Comparison of ENCODE assay signal across 13 cellular contexts in genomic region chr9:36923025-36923625, GRCh38.
A peak's percentile ranks its signal among the peaks of the same experiment; 100 is the strongest.
DNase-seq lines count a peak whose midpoint lies in the region; ATAC-seq, FAIRE-seq and TF ChIP-seq lines count a peak whose summit lies in the region.
"Had no signal": no experiment of that assay in that cellular context is flagged by ENCODE, and none has a peak within 500 bp of the region (broad histone marks: within the 10 kb centered on the region; RNA-seq: fewer than 3 reads in every experiment).

No MANE protein-coding gene starts in this region.

- peak overlapping the region; percentile 61 for H3K4me2 ChIP-seq in A549
- peak overlapping the region in 7 of 11 experiments; percentile 4 to 71 (median 53); a peak in 10 of 22 replicates for H3K4me2 ChIP-seq in BLaER1 treated with 17β-estradiol and CSF1 and Interleukin-3, amounts not matched to agents 10 nM and 100 nM

- 72% methylated on average over 7 of the region's 7 CpGs for WGBS in A549 (ENCODE audit: missing lambda C conversion rate)
- 58 to 67% methylated on average over 7 of the region's 7 CpGs for WGBS in pancreas, 2 donors

- no peaks in the 10 kb centered on the region for H3K9me3 Mint-ChIP-seq in activated B cell treated with CpG ODN at 0.5 μM for 24 hours
- H3K9me3 Mint-ChIP-seq: H9 had no signal

- CTCF ChIA-PET in A549 (lab: Yijun Ruan, JAX) = interaction anchor here (0.8 to 2.6 kb wide), 8 partner anchors 11 to 73 kb away, joined by 3 to 12 read pairs (median 5); no protein-coding TSS in a partner anchor
- CTCF ChIA-PET in activated B cell treated with CpG ODN at 0.5 μM for 24 hours (lab: Charles Lee) = no interaction called here

- TF ChIP-seq CTCF in A549 (IDR thresholded peaks at IDR 0.05) (no peak), activated B cell treated with CpG ODN at 0.5 μM for 24 hours (IDR thresholded peaks at IDR 0.05) (no peak), pancreas (IDR thresholded peaks at IDR 0.05) (no peak)

- no peak overlapping the region for H3K4me3 ChIP-seq in A549
- H3K4me3 ChIP-seq in BLaER1 treated with 17β-estradiol and CSF1 and Interleukin-3, amounts not matched to agents 10 nM and 100 nM = no peak overlapping the region
- no peak overlapping the region for H3K4me3 ChIP-seq in pancreas

- no peaks in the 10 kb centered on the region for H3K9me3 ChIP-seq in A549
- H3K9me3 ChIP-seq in BLaER1 treated with 17β-estradiol and CSF1 and Interleukin-3, amounts not matched to agents 10 nM and 100 nM (replicated peaks in 1 of 11) = peaks cover 6 to 18% (median 11%) of the 10 kb centered on the region in 11 experiments; a peak in 15 of 22 replicates
- no peaks in the 10 kb centered on the region for H3K9me3 ChIP-seq in pancreas

- FAIRE-seq in A549 (lab: Jason Lieb, UNC) (no peak), pancreas (lab: Jason Lieb, UNC) (no peak)

- H3K27ac ChIP-seq in A549 (peak overlapping the region; percentile 21 to 66; a peak in 5 of 6 replicates), pancreas (no peak overlapping the region)
- 0 out of 22 replicates have a peak overlapping the region, but pooled peaks of 1 of the 11 experiments have one; percentile 2 for H3K27ac ChIP-seq in BLaER1 treated with 17β-estradiol and CSF1 and Interleukin-3, amounts not matched to agents 10 nM and 100 nM
- H3K27ac ChIP-seq: C4-2B had no signal

- peaks cover 0 to 96% (median 61%) of the 10 kb centered on the region in 11 experiments; a peak in 16 of 22 replicates for H3K36me3 ChIP-seq in BLaER1 treated with 17β-estradiol and CSF1 and Interleukin-3, amounts not matched to agents 10 nM and 100 nM
- H3K36me3 ChIP-seq in pancreas = no peaks in the 10 kb centered on the region

- peaks cover 0 to 92% (median 58%) of the 10 kb centered on the region in 11 experiments; a peak in 15 of 22 replicates for H4K20me1 ChIP-seq in BLaER1 treated with 17β-estradiol and CSF1 and Interleukin-3, amounts not matched to agents 10 nM and 100 nM

- H3K36me3 Mint-ChIP-seq in activated B cell treated with CpG ODN at 0.5 μM for 24 hours (ENCODE audit: low read depth) = peaks cover 87% of the 10 kb centered on the region

- no peak for TF ChIP-seq POLR2A in A549 (IDR thresholded peaks at IDR 0.05; ENCODE audit: low read length)

- H3K27ac Mint-ChIP-seq in activated B cell treated with CpG ODN at 0.5 μM for 24 hours = peak overlapping the region; percentile 79
- H3K27ac Mint-ChIP-seq: H9 had no signal

- H3K27me3 Mint-ChIP-seq in activated B cell treated with CpG ODN at 0.5 μM for 24 hours = no peaks in the 10 kb centered on the region

- TF ChIP-seq EP300 in A549 (IDR thresholded peaks at IDR 0.05) = no peak

- no peak for TF ChIP-seq RAD21 in A549 (conservative IDR thresholded peaks at IDR 0.05 in 1 of 2, IDR thresholded peaks at IDR 0.05 in 1 of 2)

- DNase-seq in A549 (ENCODE audit: low read depth in 1 of 2, low spot score in 1 of 2) = no peak
- DNase-seq in activated B cell treated with CpG ODN at 0.5 μM for 24 hours = no peak
- DNase-seq in pancreas = peak in 2 of 6 donors; percentile 37 to 56
- DNase-seq in nucleus accumbens (lab: John Stamatoyannopoulos, UW) = no peak
- DNase-seq in stimulated activated CD4-positive, alpha-beta T cell treated with anti-CD3 and anti-CD28 coated beads, Interleukin-2, amount 100 ng/mL, for 48 hours = no peak
- no peak for DNase-seq in COLO668 (lab: John Stamatoyannopoulos, UW; ENCODE audit: unreplicated experiment)
- DNase-seq: H9, Karpas-422, NCI-H2171 treated with DMSO at 0.1 percent for 48 hours, NCI-H510A, NCI-H82 had no signal

- intact Hi-C loops in activated B cell treated with CpG ODN at 0.5 μM for 24 hours (cut with micrococcal nuclease) (no loop called here), pancreas (cut with DNase I) (no loop called here)

- H3K4me1 ChIP-seq in A549 (peaks cover 46% of the 10 kb centered on the region), pancreas (no peaks in the 10 kb centered on the region)
- peaks cover 5 to 63% (median 34%) of the 10 kb centered on the region in 10 experiments; a peak in 17 of 20 replicates for H3K4me1 ChIP-seq in BLaER1 treated with 17β-estradiol and CSF1 and Interleukin-3, amounts not matched to agents 10 nM and 100 nM

- H3K9ac ChIP-seq in BLaER1 treated with 17β-estradiol and CSF1 and Interleukin-3, amounts not matched to agents 10 nM and 100 nM = no peak overlapping the region

- no peaks in the 10 kb centered on the region for H3K27me3 ChIP-seq in BLaER1 treated with 17β-estradiol and CSF1 and Interleukin-3, amounts not matched to agents 10 nM and 100 nM
- H3K27me3 ChIP-seq in pancreas = no peaks in the 10 kb centered on the region

- POLR2A ChIA-PET in A549 (lab: Yijun Ruan, JAX) = no interaction called here
- POLR2A ChIA-PET in activated B cell treated with CpG ODN at 0.5 μM for 24 hours (lab: Charles Lee) = interaction anchor here (1.0 to 1.1 kb wide), 2 partner anchors 20 to 26 kb away, joined by 3 read pairs; no protein-coding TSS in a partner anchor

- no peak overlapping the region for H3K4me3 Mint-ChIP-seq in activated B cell treated with CpG ODN at 0.5 μM for 24 hours
- H3K4me3 Mint-ChIP-seq: H9 had no signal

- no peak for ATAC-seq in A549
- no peak for ATAC-seq in activated B cell treated with CpG ODN at 0.5 μM for 24 hours (ENCODE audit: low read depth)
- peak; percentile 48 to 84 (median 60) for ATAC-seq in pancreas

- peaks cover 79% of the 10 kb centered on the region for H3K4me1 Mint-ChIP-seq in activated B cell treated with CpG ODN at 0.5 μM for 24 hours

TF ChIP-seq in A549, 52 proteins besides CTCF, POLR2A, EP300 and RAD21:
- TF ChIP-seq KDM5A (IDR thresholded peaks at IDR 0.05) = no peak
- no peak for TF ChIP-seq PBX3 (IDR thresholded peaks at IDR 0.05)
- TF ChIP-seq KDM1A (IDR thresholded peaks at IDR 0.05; ENCODE audit: low read depth) = no peak
- TF ChIP-seq EHF (CRISPR knock-in tag; IDR thresholded peaks at IDR 0.05) = no peak
- no peak for TF ChIP-seq CEBPB (IDR thresholded peaks at IDR 0.05)
- TF ChIP-seq ZFP36 (IDR thresholded peaks at IDR 0.05; ENCODE audit: borderline replicate concordance, partially characterized antibody) = no peak
- no peak for TF ChIP-seq SREBF2 (IDR thresholded peaks at IDR 0.05)
- TF ChIP-seq NFE2L2 (conservative IDR thresholded peaks at IDR 0.05; ENCODE audit: low read length) = no peak
- TF ChIP-seq RARB (CRISPR knock-in tag; IDR thresholded peaks at IDR 0.05) = no peak
TF ChIP-seq in A549: peak in this region for 0.

Comparison
In these comparisons a context has a peak if more than half of its experiments do, and no peak if none do; other contexts are left out.
1. ATAC-seq: peak in pancreas (4 of 4); none in A549 (0 of 2) and activated B cell treated with CpG ODN at 0.5 μM for 24 hours (single experiment).
2. H3K27ac ChIP-seq: peak in A549 (2 of 2); none in pancreas (0 of 4).